1 cellular context compared by ENCODE assay signal in the genomic region with DNA sequence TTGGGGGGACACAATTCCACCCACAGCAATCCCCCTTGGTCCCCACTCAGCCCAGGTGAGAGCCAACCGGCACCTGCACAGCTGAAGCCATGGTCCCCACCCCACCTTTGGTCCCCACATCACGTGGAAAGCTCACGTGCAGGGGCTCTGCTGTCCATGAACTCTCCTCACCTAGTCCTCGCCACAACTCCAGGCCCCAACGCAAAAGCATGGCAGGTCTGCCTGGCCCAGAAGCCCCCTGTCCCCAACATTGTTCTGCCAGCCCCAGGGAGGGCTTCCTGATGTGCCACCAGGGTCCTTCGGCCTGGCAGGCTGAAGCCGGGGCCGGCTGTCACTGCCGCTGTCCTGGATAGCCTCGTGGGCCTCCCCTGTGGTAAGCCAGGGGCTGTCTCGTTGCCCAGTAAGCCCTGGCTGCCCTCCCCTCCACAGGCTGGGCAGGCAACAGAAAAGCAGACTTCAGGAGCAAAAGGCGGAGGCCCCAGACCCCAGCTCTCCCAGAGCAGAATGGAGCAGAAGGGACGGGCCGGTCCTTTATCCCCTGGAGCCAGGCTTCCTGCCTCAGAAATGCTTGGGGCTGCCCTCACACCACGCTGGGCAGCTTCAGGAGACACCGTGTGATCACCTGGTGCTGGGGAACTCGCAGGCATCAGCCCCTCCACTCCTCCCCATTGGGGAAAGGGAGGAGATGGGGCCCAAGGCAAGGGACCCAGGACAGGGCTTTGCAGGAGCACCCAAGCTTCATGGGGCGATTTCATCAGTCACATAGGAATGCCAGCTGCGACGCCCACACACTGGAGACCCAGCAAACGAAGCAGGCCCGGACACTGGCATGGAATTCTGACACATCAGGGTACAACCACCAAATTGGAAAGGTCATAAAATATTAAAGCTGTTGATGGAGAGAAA.
TF ChIP-seq lines count a peak whose summit lies in the region.

No MANE protein-coding gene starts in this region.

TF ChIP-seq in WTC11, 78 proteins besides CTCF, POLR2A, EP300 and RAD21:
- no peak for TF ChIP-seq CBFB (CRISPR knock-in tag; IDR thresholded peaks at IDR 0.05; ENCODE audit: low read depth)
- no peak for TF ChIP-seq EMX1 (CRISPR knock-in tag; IDR thresholded peaks at IDR 0.05)
- TF ChIP-seq, protein P1, sequence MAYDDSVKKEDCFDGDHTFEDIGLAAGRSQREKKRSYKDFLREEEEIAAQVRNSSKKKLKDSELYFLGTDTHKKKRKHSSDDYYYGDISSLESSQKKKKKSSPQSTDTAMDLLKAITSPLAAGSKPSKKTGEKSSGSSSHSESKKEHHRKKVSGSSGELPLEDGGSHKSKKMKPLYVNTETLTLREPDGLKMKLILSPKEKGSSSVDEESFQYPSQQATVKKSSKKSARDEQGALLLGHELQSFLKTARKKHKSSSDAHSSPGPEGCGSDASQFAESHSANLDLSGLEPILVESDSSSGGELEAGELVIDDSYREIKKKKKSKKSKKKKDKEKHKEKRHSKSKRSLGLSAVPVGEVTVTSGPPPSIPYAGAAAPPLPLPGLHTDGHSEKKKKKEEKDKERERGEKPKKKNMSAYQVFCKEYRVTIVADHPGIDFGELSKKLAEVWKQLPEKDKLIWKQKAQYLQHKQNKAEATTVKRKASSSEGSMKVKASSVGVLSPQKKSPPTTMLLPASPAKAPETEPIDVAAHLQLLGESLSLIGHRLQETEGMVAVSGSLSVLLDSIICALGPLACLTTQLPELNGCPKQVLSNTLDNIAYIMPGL (CRISPR knock-in tag; IDR thresholded peaks at IDR 0.05) = no peak
- TF ChIP-seq, protein P2, sequence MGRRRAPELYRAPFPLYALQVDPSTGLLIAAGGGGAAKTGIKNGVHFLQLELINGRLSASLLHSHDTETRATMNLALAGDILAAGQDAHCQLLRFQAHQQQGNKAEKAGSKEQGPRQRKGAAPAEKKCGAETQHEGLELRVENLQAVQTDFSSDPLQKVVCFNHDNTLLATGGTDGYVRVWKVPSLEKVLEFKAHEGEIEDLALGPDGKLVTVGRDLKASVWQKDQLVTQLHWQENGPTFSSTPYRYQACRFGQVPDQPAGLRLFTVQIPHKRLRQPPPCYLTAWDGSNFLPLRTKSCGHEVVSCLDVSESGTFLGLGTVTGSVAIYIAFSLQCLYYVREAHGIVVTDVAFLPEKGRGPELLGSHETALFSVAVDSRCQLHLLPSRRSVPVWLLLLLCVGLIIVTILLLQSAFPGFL (CRISPR knock-in tag; IDR thresholded peaks at IDR 0.05; ENCODE audit: borderline replicate concordance) = no peak
- TF ChIP-seq CREM (CRISPR knock-in tag; IDR thresholded peaks at IDR 0.05) = no peak
- no peak for TF ChIP-seq ZNF121 (CRISPR knock-in tag; IDR thresholded peaks at IDR 0.05)
- no peak for TF ChIP-seq FOXP1 (CRISPR knock-in tag; IDR thresholded peaks at IDR 0.05; ENCODE audit: borderline replicate concordance)
- no peak for TF ChIP-seq ZNF263 (CRISPR knock-in tag; IDR thresholded peaks at IDR 0.05; ENCODE audit: low read depth)
- no peak for TF ChIP-seq ZNF416 (CRISPR knock-in tag; IDR thresholded peaks at IDR 0.05)
- TF ChIP-seq TEAD4 (CRISPR knock-in tag; IDR thresholded peaks at IDR 0.05) = no peak
- TF ChIP-seq SMAD4 (CRISPR knock-in tag; IDR thresholded peaks at IDR 0.05) = no peak
